In the genomic region with DNA sequence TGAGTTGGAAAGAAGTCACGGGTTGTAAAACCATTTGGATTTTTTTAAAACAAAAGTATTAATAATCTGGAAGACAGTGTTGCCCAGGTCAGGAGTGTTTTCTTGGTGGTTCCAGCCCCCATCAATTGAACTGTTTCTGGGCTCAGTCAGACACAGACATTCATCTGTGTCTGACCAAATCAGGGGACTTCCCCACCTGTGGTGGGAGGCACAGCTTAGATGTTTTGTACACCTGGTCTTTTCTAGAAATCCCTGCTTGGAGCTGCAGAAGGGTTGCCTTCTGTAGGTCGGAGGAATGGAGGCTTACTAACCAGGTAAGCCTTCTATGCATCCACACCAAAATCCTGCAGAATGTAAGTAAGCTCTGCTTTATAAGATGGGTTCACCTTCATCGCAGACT, we compare ENCODE assay signal across 14 cellular contexts.
"Had no signal": no experiment of that assay in that cellular context is flagged by ENCODE, and none has a peak within 500 bp of the region (broad histone marks: within the 10 kb centered on the region; RNA-seq: fewer than 3 reads in every experiment).

No MANE protein-coding gene starts in this region.

- H3K4me3 ChIP-seq: gastrocnemius medialis, heart left ventricle, thoracic aorta had no signal

- ATAC-seq: activated CD4-positive, CD25-positive, alpha-beta regulatory T cell treated with anti-CD3 and anti-CD28 coated beads, Interleukin-2, amount 50 U/mL, for 24 hours; gastrocnemius medialis; heart left ventricle; sciatic nerve had no signal

- H3K9me3 Mint-ChIP-seq: dendritic cell treated with granulocyte-macrophage colony-stimulating factor and Interleukin-4, amounts not matched to agents 40 ng/mL and 50 ng/mL, for 4 days; immature natural killer cell had no signal

- DNase-seq: activated CD4-positive, alpha-beta T cell treated with anti-CD3 and anti-CD28 coated beads, Interleukin-2, amount 50 U/mL, for 1 hour; activated effector memory CD4-positive, alpha-beta T cell treated with anti-CD3 and anti-CD28 coated beads, Interleukin-2, amount 50 U/mL, for 16 hours; activated T-cell treated with anti-CD3 and anti-CD28 coated beads for 4 hours; aorta; effector memory CD4-positive, alpha-beta T cell; gastrocnemius medialis; heart left ventricle; immature natural killer cell; midbrain; SW 1271 had no signal

- H3K27me3 ChIP-seq: gastrocnemius medialis, heart left ventricle had no signal

- H3K27me3 Mint-ChIP-seq: dendritic cell treated with granulocyte-macrophage colony-stimulating factor and Interleukin-4, amounts not matched to agents 40 ng/mL and 50 ng/mL, for 4 days had no signal

- H3K4me1 Mint-ChIP-seq: immature natural killer cell had no signal

- H3K9me3 ChIP-seq: gastrocnemius medialis, heart left ventricle, thoracic aorta had no signal

- H3K4me3 Mint-ChIP-seq: dendritic cell treated with granulocyte-macrophage colony-stimulating factor and Interleukin-4, amounts not matched to agents 40 ng/mL and 50 ng/mL, for 4 days; immature natural killer cell had no signal
